In the genomic region with DNA sequence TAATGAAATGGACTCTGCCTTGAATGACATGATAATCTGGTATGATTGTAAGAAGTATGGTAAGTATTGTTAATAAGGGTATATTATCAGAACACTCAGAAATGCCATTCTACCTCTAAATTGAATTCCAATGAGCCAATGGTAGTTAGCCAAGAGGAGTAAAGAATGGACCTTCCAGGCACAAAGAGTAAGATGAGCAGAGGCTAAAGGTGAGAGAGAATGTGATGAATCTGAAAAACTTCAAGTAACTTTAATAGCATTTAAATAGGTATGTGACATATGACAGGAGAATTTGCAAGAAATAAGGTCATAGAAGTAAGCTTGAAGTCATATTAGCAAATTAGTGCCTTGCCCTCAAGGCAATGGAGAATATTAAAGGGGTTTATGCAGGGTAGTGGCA, we compare ENCODE assay signal across 22 cellular contexts.
A peak's percentile ranks its signal among the peaks of the same experiment; 100 is the strongest.
DNase-seq lines count a peak whose midpoint lies in the region; ATAC-seq, FAIRE-seq and TF ChIP-seq lines count a peak whose summit lies in the region.
"Had no signal": no experiment of that assay in that cellular context is flagged by ENCODE, and none has a peak within 500 bp of the region (broad histone marks: within the 10 kb centered on the region; RNA-seq: fewer than 3 reads in every experiment).

No MANE protein-coding gene starts in this region.

- no peaks in the 10 kb centered on the region for H3K36me3 ChIP-seq in Karpas-422 (ENCODE audit: insufficient read depth, low read length)
- H3K36me3 ChIP-seq: BLaER1 had no signal

- DNase-seq in Karpas-422, result no peak
- DNase-seq in naive B cell, result no peak
- DNase-seq in GM12892 (ENCODE audit: insufficient read length), result no peak
- no peak for DNase-seq in T-helper 9 cell
- DNase-seq in germinal center (ENCODE audit: low spot score), result no peak
- DNase-seq: AML-193; CD4-positive, CD25-positive, alpha-beta regulatory T cell; CD8-positive, alpha-beta memory T cell; COR-L47; DMS 273 treated with DMSO at 0.1 percent for 48 hours; DMS53; DND-41; EL; GM23248; HCEC 1CT; KG1 had no signal

- no peaks in the 10 kb centered on the region for H3K27me3 Mint-ChIP-seq in naive B cell
- H3K27me3 Mint-ChIP-seq in stimulated activated memory B cell treated with anti-CD40 and anti-IgM and Interleukin-4, amounts not matched to agents 10 μg/mL and 1 μg/mL and 100 μg/mL, for 72 hours, result no peaks in the 10 kb centered on the region
- H3K27me3 Mint-ChIP-seq: CD4-positive, CD25-positive, alpha-beta regulatory T cell had no signal

- H3K9me2 ChIP-seq in Karpas-422 (replicated peaks; ENCODE audit: insufficient read depth, low read length), result no peaks in the 10 kb centered on the region

- no peak overlapping the region for H3K4me3 ChIP-seq in Karpas-422 (ENCODE audit: low read length)
- H3K4me3 ChIP-seq: BLaER1, GM12878, GM23248 had no signal

- H3K36me3 Mint-ChIP-seq in naive B cell, result peaks cover 41 to 73% of the 10 kb centered on the region in 2 donors
- H3K36me3 Mint-ChIP-seq in stimulated activated memory B cell treated with anti-CD40 and anti-IgM and Interleukin-4, amounts not matched to agents 10 μg/mL and 1 μg/mL and 100 μg/mL, for 72 hours, result peaks cover 54% of the 10 kb centered on the region
- H3K36me3 Mint-ChIP-seq: CD4-positive, CD25-positive, alpha-beta regulatory T cell; CD8-positive, alpha-beta memory T cell had no signal

- peaks cover 4% of the 10 kb centered on the region; the same call in 1 of the 2 replicates for H3K79me2 ChIP-seq in Karpas-422 (ENCODE audit: low read length)

- H3K9me3 ChIP-seq in Karpas-422 (ENCODE audit: low read length), result no peaks in the 10 kb centered on the region
- H3K9me3 ChIP-seq: BLaER1 had no signal

- H3K4me3 Mint-ChIP-seq in naive B cell, result no peak overlapping the region
- H3K4me3 Mint-ChIP-seq in stimulated activated memory B cell treated with anti-CD40 and anti-IgM and Interleukin-4, amounts not matched to agents 10 μg/mL and 1 μg/mL and 100 μg/mL, for 72 hours, result no peak overlapping the region
- H3K4me3 Mint-ChIP-seq: CD4-positive, CD25-positive, alpha-beta regulatory T cell; CD8-positive, alpha-beta memory T cell had no signal

- TF ChIP-seq POLR2A in GM12892 (IDR thresholded peaks at IDR 0.05; ENCODE audit: low read depth, low read length), result no peak

- H3K4me2 ChIP-seq in Karpas-422 (ENCODE audit: low read depth, low read length, poor library complexity, severe bottlenecking), result no peak overlapping the region
- H3K4me2 ChIP-seq: BLaER1 had no signal

- H4K20me1 ChIP-seq in Karpas-422 (ENCODE audit: insufficient read depth, low read depth, low read length), result no peaks in the 10 kb centered on the region
- H4K20me1 ChIP-seq: BLaER1 had no signal

- no peak for FAIRE-seq in GM12892 (lab: Jason Lieb, UNC)
- FAIRE-seq: A204.1, GM12878, H54, HepG2 had no signal

- H3K27ac ChIP-seq in Karpas-422 (ENCODE audit: low read length), result peak overlapping the region; percentile 86
- H3K27ac ChIP-seq: BLaER1, GM23248 had no signal

- ATAC-seq in naive B cell (ENCODE audit: low read depth in 2 of 2), result no peak
- no peak for ATAC-seq in stimulated activated memory B cell treated with anti-CD40 and anti-IgM and Interleukin-4, amounts not matched to agents 10 μg/mL and 1 μg/mL and 100 μg/mL, for 72 hours
- ATAC-seq: GM12878, HepG2 had no signal

- no peak overlapping the region for H2AFZ ChIP-seq in Karpas-422 (ENCODE audit: low read length)
- H2AFZ ChIP-seq: GM23248 had no signal

- H3K27ac Mint-ChIP-seq in naive B cell, result peak overlapping the region in 4 of 6 donors; percentile 3 to 79 (median 40)
- H3K27ac Mint-ChIP-seq in stimulated activated memory B cell treated with anti-CD40 and anti-IgM and Interleukin-4, amounts not matched to agents 10 μg/mL and 1 μg/mL and 100 μg/mL, for 72 hours, result peak overlapping the region; percentile 72
- H3K27ac Mint-ChIP-seq: CD4-positive, CD25-positive, alpha-beta regulatory T cell; CD8-positive, alpha-beta memory T cell had no signal

- peaks cover 48 to 71% (median 66%) of the 10 kb centered on the region in 3 donors for H3K4me1 Mint-ChIP-seq in naive B cell
- H3K4me1 Mint-ChIP-seq in stimulated activated memory B cell treated with anti-CD40 and anti-IgM and Interleukin-4, amounts not matched to agents 10 μg/mL and 1 μg/mL and 100 μg/mL, for 72 hours, result peaks cover 69% of the 10 kb centered on the region
- H3K4me1 Mint-ChIP-seq: CD4-positive, CD25-positive, alpha-beta regulatory T cell; CD8-positive, alpha-beta memory T cell had no signal

- H3K9me3 Mint-ChIP-seq in naive B cell, result no peaks in the 10 kb centered on the region
- no peaks in the 10 kb centered on the region for H3K9me3 Mint-ChIP-seq in stimulated activated memory B cell treated with anti-CD40 and anti-IgM and Interleukin-4, amounts not matched to agents 10 μg/mL and 1 μg/mL and 100 μg/mL, for 72 hours
- H3K9me3 Mint-ChIP-seq: CD8-positive, alpha-beta memory T cell had no signal

- no peak overlapping the region for H3K9ac ChIP-seq in Karpas-422 (ENCODE audit: low read length)
- H3K9ac ChIP-seq: BLaER1, GM23248 had no signal

- H3K27me3 ChIP-seq in Karpas-422 (ENCODE audit: low read length), result no peaks in the 10 kb centered on the region
- H3K27me3 ChIP-seq: BLaER1 had no signal

- H3K4me1 ChIP-seq in Karpas-422 (ENCODE audit: low read length), result peaks cover 66% of the 10 kb centered on the region
- H3K4me1 ChIP-seq: BLaER1 had no signal
